In the genomic region with DNA sequence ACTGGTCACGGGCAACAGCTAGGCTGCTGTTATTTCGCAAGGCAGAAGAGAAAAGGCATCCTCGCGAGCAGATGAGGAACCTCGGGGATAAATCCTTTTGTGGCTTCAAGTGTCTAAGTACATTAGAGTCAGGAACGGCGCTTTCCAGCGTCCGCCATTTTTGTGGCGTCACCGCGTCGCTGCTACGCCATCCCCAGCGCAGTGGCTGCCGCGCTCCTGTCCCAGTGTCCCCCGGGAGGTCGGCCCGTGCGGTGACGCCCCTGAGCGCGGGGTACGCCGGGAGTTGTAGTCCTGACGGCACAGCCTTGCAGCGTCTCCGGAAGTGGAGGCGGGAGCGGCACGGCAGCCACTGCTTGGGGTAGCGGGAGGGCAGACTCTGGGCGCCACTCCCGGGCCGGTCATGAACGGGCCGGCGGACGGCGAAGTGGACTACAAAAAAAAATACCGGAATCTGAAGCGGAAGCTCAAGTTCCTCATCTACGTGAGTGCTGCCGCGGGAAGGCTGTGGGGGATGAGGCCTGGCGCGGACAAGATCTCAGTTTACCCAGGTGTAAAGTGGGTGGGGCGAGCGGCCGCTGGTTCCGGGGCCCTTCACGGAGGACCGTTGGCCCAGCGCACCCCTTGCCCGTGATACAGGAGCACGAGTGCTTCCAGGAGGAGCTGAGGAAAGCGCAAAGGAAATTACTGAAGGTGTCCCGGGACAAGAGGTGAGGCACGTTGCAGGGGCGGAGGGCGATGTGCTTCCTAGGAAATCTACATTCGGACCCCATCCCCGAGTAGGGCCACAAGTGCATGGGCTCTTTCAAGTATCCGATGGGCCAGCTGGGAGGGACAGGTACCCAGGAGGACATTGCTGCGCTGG, we compare ENCODE assay signal across 1 cellular context.
TF ChIP-seq lines count a peak whose summit lies in the region.

INO80E (plus strand) TSS at position 331 of the 862 bp plus-strand sequence; CDS start at position 401, 70 bp downstream.

TF ChIP-seq in HepG2, 621 proteins besides CTCF, POLR2A, EP300 and RAD21 (continued from another document):
- no peak for TF ChIP-seq ZBTB40 (IDR thresholded peaks at IDR 0.05)
- TF ChIP-seq ZBTB40 (CRISPR knock-in tag; IDR thresholded peaks at IDR 0.05) = peak; percentile 9; the same call in 1 of the 2 replicates
- no peak for TF ChIP-seq ZNF34 (CRISPR knock-in tag; IDR thresholded peaks at IDR 0.05; ENCODE audit: borderline replicate concordance)
- peak; percentile 87 for TF ChIP-seq HDAC2 (CRISPR knock-in tag; IDR thresholded peaks at IDR 0.05)
- no peak; the same call in 1 of the 2 replicates for TF ChIP-seq ZNF446 (CRISPR knock-in tag; IDR thresholded peaks at IDR 0.05)
- peak; percentile 88 for TF ChIP-seq PHF21A (CRISPR knock-in tag; IDR thresholded peaks at IDR 0.05)
- no peak for TF ChIP-seq ONECUT2 (CRISPR knock-in tag; IDR thresholded peaks at IDR 0.05)
- peak; percentile 91 for TF ChIP-seq KDM2A (CRISPR knock-in tag; IDR thresholded peaks at IDR 0.05; ENCODE audit: borderline replicate concordance, low read depth)
- TF ChIP-seq ZFP36L2 (CRISPR knock-in tag; IDR thresholded peaks at IDR 0.05) = 0 out of 2 replicates have a peak, but pooled peaks have one; percentile 7
- no peak for TF ChIP-seq BRF2 (CRISPR knock-in tag; IDR thresholded peaks at IDR 0.05)
- TF ChIP-seq, protein P1, sequence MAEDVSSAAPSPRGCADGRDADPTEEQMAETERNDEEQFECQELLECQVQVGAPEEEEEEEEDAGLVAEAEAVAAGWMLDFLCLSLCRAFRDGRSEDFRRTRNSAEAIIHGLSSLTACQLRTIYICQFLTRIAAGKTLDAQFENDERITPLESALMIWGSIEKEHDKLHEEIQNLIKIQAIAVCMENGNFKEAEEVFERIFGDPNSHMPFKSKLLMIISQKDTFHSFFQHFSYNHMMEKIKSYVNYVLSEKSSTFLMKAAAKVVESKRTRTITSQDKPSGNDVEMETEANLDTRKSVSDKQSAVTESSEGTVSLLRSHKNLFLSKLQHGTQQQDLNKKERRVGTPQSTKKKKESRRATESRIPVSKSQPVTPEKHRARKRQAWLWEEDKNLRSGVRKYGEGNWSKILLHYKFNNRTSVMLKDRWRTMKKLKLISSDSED (CRISPR knock-in tag; IDR thresholded peaks at IDR 0.05) = no peak
- no peak for TF ChIP-seq ZFAT (CRISPR knock-in tag; conservative IDR thresholded peaks at IDR 0.05)
- TF ChIP-seq ZNF580 (CRISPR knock-in tag; IDR thresholded peaks at IDR 0.05; ENCODE audit: borderline replicate concordance, low read depth) = peak; percentile 38; the same call in 1 of the 2 replicates
- TF ChIP-seq GPN1 (CRISPR knock-in tag; IDR thresholded peaks at IDR 0.05; ENCODE audit: borderline replicate concordance) = no peak
- TF ChIP-seq, protein P2, sequence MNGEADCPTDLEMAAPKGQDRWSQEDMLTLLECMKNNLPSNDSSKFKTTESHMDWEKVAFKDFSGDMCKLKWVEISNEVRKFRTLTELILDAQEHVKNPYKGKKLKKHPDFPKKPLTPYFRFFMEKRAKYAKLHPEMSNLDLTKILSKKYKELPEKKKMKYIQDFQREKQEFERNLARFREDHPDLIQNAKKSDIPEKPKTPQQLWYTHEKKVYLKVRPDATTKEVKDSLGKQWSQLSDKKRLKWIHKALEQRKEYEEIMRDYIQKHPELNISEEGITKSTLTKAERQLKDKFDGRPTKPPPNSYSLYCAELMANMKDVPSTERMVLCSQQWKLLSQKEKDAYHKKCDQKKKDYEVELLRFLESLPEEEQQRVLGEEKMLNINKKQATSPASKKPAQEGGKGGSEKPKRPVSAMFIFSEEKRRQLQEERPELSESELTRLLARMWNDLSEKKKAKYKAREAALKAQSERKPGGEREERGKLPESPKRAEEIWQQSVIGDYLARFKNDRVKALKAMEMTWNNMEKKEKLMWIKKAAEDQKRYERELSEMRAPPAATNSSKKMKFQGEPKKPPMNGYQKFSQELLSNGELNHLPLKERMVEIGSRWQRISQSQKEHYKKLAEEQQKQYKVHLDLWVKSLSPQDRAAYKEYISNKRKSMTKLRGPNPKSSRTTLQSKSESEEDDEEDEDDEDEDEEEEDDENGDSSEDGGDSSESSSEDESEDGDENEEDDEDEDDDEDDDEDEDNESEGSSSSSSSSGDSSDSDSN (CRISPR knock-in tag; IDR thresholded peaks at IDR 0.05) = peak; percentile 84
- TF ChIP-seq FOXC1 (CRISPR knock-in tag; IDR thresholded peaks at IDR 0.05; ENCODE audit: borderline replicate concordance) = peak; percentile 69
- peak; percentile 79 for TF ChIP-seq ZNF607 (CRISPR knock-in tag; IDR thresholded peaks at IDR 0.05; ENCODE audit: borderline replicate concordance)
- TF ChIP-seq PRDM4 (CRISPR knock-in tag; IDR thresholded peaks at IDR 0.05; ENCODE audit: borderline replicate concordance) = no peak
- peak; percentile 76 for TF ChIP-seq MED8 (CRISPR knock-in tag; IDR thresholded peaks at IDR 0.05; ENCODE audit: insufficient replicate concordance)
- peak; percentile 98 for TF ChIP-seq ATF1 (CRISPR knock-in tag; IDR thresholded peaks at IDR 0.05)
- TF ChIP-seq, protein P3, sequence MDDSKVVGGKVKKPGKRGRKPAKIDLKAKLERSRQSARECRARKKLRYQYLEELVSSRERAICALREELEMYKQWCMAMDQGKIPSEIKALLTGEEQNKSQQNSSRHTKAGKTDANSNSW (CRISPR knock-in tag; IDR thresholded peaks at IDR 0.05; ENCODE audit: borderline replicate concordance) = peak; percentile 28; the same call in 1 of the 2 replicates
- TF ChIP-seq ZBTB10 (CRISPR knock-in tag; IDR thresholded peaks at IDR 0.05; ENCODE audit: borderline replicate concordance) = peak; percentile 2; the same call in 1 of the 2 replicates
- TF ChIP-seq ZNF468 (CRISPR knock-in tag; IDR thresholded peaks at IDR 0.05) = 0 out of 2 replicates have a peak, but pooled peaks have one; percentile 12
- TF ChIP-seq CBX2 (IDR thresholded peaks at IDR 0.05; ENCODE audit: low read depth, low read length) = no peak
- TF ChIP-seq CBX2 (CRISPR knock-in tag; IDR thresholded peaks at IDR 0.05; ENCODE audit: low read depth) = no peak
- no peak for TF ChIP-seq ZNF230 (CRISPR knock-in tag; IDR thresholded peaks at IDR 0.05)
- TF ChIP-seq ADNP (CRISPR knock-in tag; IDR thresholded peaks at IDR 0.05) = no peak
- peak; percentile 29 for TF ChIP-seq ZNF615 (CRISPR knock-in tag; IDR thresholded peaks at IDR 0.05; ENCODE audit: borderline replicate concordance)
- TF ChIP-seq CBX1 (IDR thresholded peaks at IDR 0.05; ENCODE audit: low read depth) = peak; percentile 24
